ENCODE assay signal across 27 cellular contexts in genomic region chr22:32876516-32876915, GRCh38.
A peak's percentile ranks its signal among the peaks of the same experiment; 100 is the strongest.
DNase-seq lines count a peak whose midpoint lies in the region; ATAC-seq and TF ChIP-seq lines count a peak whose summit lies in the region.
"Had no signal": no experiment of that assay in that cellular context is flagged by ENCODE, and none has a peak within 500 bp of the region (broad histone marks: within the 10 kb centered on the region; RNA-seq: fewer than 3 reads in every experiment).

No MANE protein-coding gene starts in this region.

- peak overlapping the region; percentile 91 for H3K27ac Mint-ChIP-seq in endothelial cell (ENCODE audit: unreplicated experiment)
- H3K27ac Mint-ChIP-seq: B cell; CD14-positive monocyte; CD4-positive, alpha-beta T cell; CD4-positive, CD25-positive, alpha-beta regulatory T cell; CD8-positive, alpha-beta memory T cell; CD8-positive, alpha-beta T cell had no signal

- no peak overlapping the region for H3K4me3 Mint-ChIP-seq in endothelial cell (ENCODE audit: unreplicated experiment)
- H3K4me3 Mint-ChIP-seq: B cell; CD14-positive monocyte; CD4-positive, alpha-beta memory T cell; CD4-positive, alpha-beta T cell; CD4-positive, CD25-positive, alpha-beta regulatory T cell; CD8-positive, alpha-beta memory T cell; CD8-positive, alpha-beta T cell had no signal

- peaks cover 62% of the 10 kb centered on the region for H3K4me1 Mint-ChIP-seq in endothelial cell (ENCODE audit: unreplicated experiment)

- no peak for ATAC-seq in GM18505 (IDR thresholded peaks at IDR 0.05; ENCODE audit: unreplicated experiment)
- ATAC-seq in HG03196 (IDR thresholded peaks at IDR 0.05; ENCODE audit: unreplicated experiment) = no peak
- ATAC-seq: A549; CD8-positive, alpha-beta T cell had no signal

- peaks cover 9% of the 10 kb centered on the region for H3K36me3 Mint-ChIP-seq in endothelial cell (ENCODE audit: low read depth, unreplicated experiment)
- H3K36me3 Mint-ChIP-seq: CD14-positive monocyte; CD4-positive, alpha-beta memory T cell; CD4-positive, CD25-positive, alpha-beta regulatory T cell; CD8-positive, alpha-beta memory T cell; CD8-positive, alpha-beta T cell had no signal

- no peak for TF ChIP-seq CTCF in endothelial cell (IDR thresholded peaks at IDR 0.05; ENCODE audit: unreplicated experiment)

- TF ChIP-seq POLR2A in GM18505 (IDR thresholded peaks at IDR 0.05; ENCODE audit: borderline replicate concordance, extremely low read depth, insufficient read depth, insufficient read length) = no peak

- no peaks in the 10 kb centered on the region for H3K9me3 Mint-ChIP-seq in endothelial cell (ENCODE audit: unreplicated experiment)
- H3K9me3 Mint-ChIP-seq: CD4-positive, alpha-beta T cell; CD8-positive, alpha-beta T cell had no signal

- peak; percentile 44 to 87 for DNase-seq in dermis microvascular lymphatic vessel endothelial cell (ENCODE audit: low read depth in 2 of 2)
- no peak for DNase-seq in endothelial cell (ENCODE audit: low spot score)
- DNase-seq: 8988T; ACHN; AML-193; BE2C; C1 segment of cervical spinal cord; Caco-2; Calu3; CD4-positive, alpha-beta memory T cell; CD4-positive, alpha-beta T cell; CD4-positive, CD25-positive, alpha-beta regulatory T cell; CD8-positive, alpha-beta memory T cell; CD8-positive, alpha-beta T cell; COR-L47; DMS 273 treated with DMSO at 0.1 percent for 48 hours; DMS153; DMS53; DMS79; DMS79 treated with DMSO at 0.1 percent for 48 hours; DND-41; EL had no signal

- H3K27me3 Mint-ChIP-seq in endothelial cell (ENCODE audit: unreplicated experiment) = peaks cover 11% of the 10 kb centered on the region
